25 cellular contexts compared by ENCODE assay signal in genomic region chr5:130479045-130479804, GRCh38.
DNase-seq lines count a peak whose midpoint lies in the region; ATAC-seq, FAIRE-seq and TF ChIP-seq lines count a peak whose summit lies in the region.
"Had no signal": no experiment of that assay in that cellular context is flagged by ENCODE, and none has a peak within 500 bp of the region (broad histone marks: within the 10 kb centered on the region; RNA-seq: fewer than 3 reads in every experiment).

No MANE protein-coding gene starts in this region.

- H3K4me2 ChIP-seq in HCT116 (ENCODE audit: low read length) (no peak overlapping the region), GM12878 (ENCODE audit: control insufficient read depth, insufficient read depth) (no peak overlapping the region)

- TF ChIP-seq POLR2A in HCT116 (IDR thresholded peaks at IDR 0.05; ENCODE audit: borderline replicate concordance, extremely low read depth, insufficient read depth, insufficient read length) (no peak), GM12878 (IDR thresholded peaks at IDR 0.05; ENCODE audit: low read depth, low read length) (no peak)

- no peak for TF ChIP-seq EP300 in GM12878 (IDR thresholded peaks at IDR 0.05; ENCODE audit: borderline replicate concordance in 1 of 2, control insufficient read depth in 1 of 2, low read depth in 2 of 2, low read length in 2 of 2)

- no peaks in the 10 kb centered on the region for H3K27me3 ChIP-seq in A673 (replicated peaks; ENCODE audit: insufficient read depth, low read depth, low read length, poor library complexity)
- no peaks in the 10 kb centered on the region for H3K27me3 ChIP-seq in HCT116 (ENCODE audit: insufficient read depth, low read length)
- no peaks in the 10 kb centered on the region for H3K27me3 ChIP-seq in GM12878 (replicated peaks in 1 of 2; ENCODE audit: control insufficient read depth in 2 of 2, insufficient read depth in 2 of 2, low read length in 1 of 2)

- H4K20me1 ChIP-seq in HCT116 (ENCODE audit: insufficient read depth) (no peaks in the 10 kb centered on the region), GM12878 (ENCODE audit: control insufficient read depth, insufficient read depth) (no peaks in the 10 kb centered on the region)

- peak; percentile 23 for FAIRE-seq in GM12878 (lab: Jason Lieb, UNC)
- FAIRE-seq: small intestine had no signal

- no peak overlapping the region for H3K9ac ChIP-seq in HCT116 (ENCODE audit: low read length)
- H3K9ac ChIP-seq in GM12878 (ENCODE audit: control insufficient read depth, insufficient read depth, low read length): no peak overlapping the region

- H3K27ac ChIP-seq in A673 (ENCODE audit: low read depth, low read length, poor library complexity, severe bottlenecking): no peak overlapping the region
- H3K27ac ChIP-seq in HCT116 (ENCODE audit: low read depth, low read length): no peak overlapping the region
- no peak overlapping the region for H3K27ac ChIP-seq in GM12878 (ENCODE audit: control insufficient read depth, insufficient read depth)

- RAD21 ChIA-PET in HCT116 (lab: Charles Lee; ENCODE audit: low non-redundant PET in 1 of 2, low total read pairs in 2 of 2, uncharacterized antibody in 2 of 2, unreplicated experiment in 2 of 2): no interaction called here
- RAD21 ChIA-PET in GM12878 (lab: Charles Lee; ENCODE audit: unreplicated experiment): no interaction called here

- H3K4me3 ChIP-seq in A673 (ENCODE audit: low read depth, low read length, poor library complexity, severe bottlenecking) (no peak overlapping the region), HCT116 (replicated peaks in 1 of 2; ENCODE audit: low read depth in 1 of 2, low read length in 2 of 2) (no peak overlapping the region), GM12878 (no peak overlapping the region)

- H3K79me2 ChIP-seq in HCT116 (ENCODE audit: insufficient read depth, low read length) (no peaks in the 10 kb centered on the region), GM12878 (ENCODE audit: control insufficient read depth, insufficient read depth, low read length) (no peaks in the 10 kb centered on the region)

- BruUV-seq in A673 (replicated peaks; lab: Mats Ljungman, UMichigan) (no TSS peak), HCT116 (replicated peaks; lab: Mats Ljungman, UMichigan) (no TSS peak), GM12878 (replicated peaks; lab: Mats Ljungman, UMichigan) (no TSS peak)

- TF ChIP-seq RAD21 in HCT116 (IDR thresholded peaks at IDR 0.05; ENCODE audit: low read depth): no peak
- TF ChIP-seq RAD21 in GM12878 (IDR thresholded peaks at IDR 0.05; ENCODE audit: insufficient read depth, low read depth, low read length): no peak

- no peak overlapping the region for H2AFZ ChIP-seq in HCT116 (ENCODE audit: low read depth, low read length, poor library complexity, severe bottlenecking)
- H2AFZ ChIP-seq in GM12878 (ENCODE audit: control insufficient read depth, low read depth, low read length): no peak overlapping the region

- WGBS in GM12878 (ENCODE audit: insufficient coverage, insufficient replicate concordance, low lambda C conversion rate, missing lambda C conversion rate): 45% methylated on average over 9 of the region's 9 CpGs

- in situ Hi-C loops in GM12878 (cut with MboI): no loop called here

- H3K36me3 ChIP-seq in A673 (ENCODE audit: insufficient read depth, low read length, poor library complexity, severe bottlenecking) (no peaks in the 10 kb centered on the region), HCT116 (ENCODE audit: control insufficient read depth in 1 of 2, insufficient read depth in 2 of 2, low read length in 2 of 2) (no peaks in the 10 kb centered on the region), GM12878 (ENCODE audit: control insufficient read depth in 2 of 2, insufficient read depth in 2 of 2, low read length in 1 of 2) (no peaks in the 10 kb centered on the region)

- DNase-seq in A673 (ENCODE audit: low spot score): peak; percentile 0
- no peak for DNase-seq in HCT116 (ENCODE audit: low read depth, low spot score)
- no peak for DNase-seq in GM12878 (ENCODE audit: low read depth, low spot score)
- peak; percentile 70 for DNase-seq in islet precursor cell
- DNase-seq in UCSD-AML1 (lab: John Stamatoyannopoulos, UW; ENCODE audit: unreplicated experiment): no peak
- DNase-seq in NCI-H2171 (lab: John Stamatoyannopoulos, UW): no peak
- DNase-seq in NCI-H345 treated with DMSO at 0.1 percent for 48 hours (lab: John Stamatoyannopoulos, UW; ENCODE audit: unreplicated experiment): no peak
- DNase-seq: ACHN; activated CD4-positive, alpha-beta memory T cell treated with anti-CD3 and anti-CD28 coated beads for 36 hours; activated CD8-positive, alpha-beta memory T cell treated with anti-CD3 and anti-CD28 coated beads, Interleukin-2, amount 50 U/mL, for 48 hours; cerebellar nuclear complex; effector CD4-positive, alpha-beta T cell; erythroblast; foreskin fibroblast; immature natural killer cell; IMR-90; naive B cell; NCI-H1105; NCI-H2081 treated with DMSO at 0.1 percent for 48 hours; NCI-H510A; small intestine; stimulated activated CD4-positive, alpha-beta T cell treated with anti-CD3 and anti-CD28 coated beads, Interleukin-1b, Interleukin-23, amount 100 ng/mL, for 48 hours; substantia nigra had no signal

- intact Hi-C loops in A673 (cut with micrococcal nuclease; ENCODE audit: unreplicated experiment): no loop called here
- intact Hi-C loops in HCT116 (cut with micrococcal nuclease): no loop called here
- intact Hi-C loops in GM12878 (cut with micrococcal nuclease; ENCODE audit: unreplicated experiment): no loop called here

- no peak for TF ChIP-seq CTCF in A673 (conservative IDR thresholded peaks at IDR 0.05; ENCODE audit: low read depth, low read length)
- peak in 2 of 3 experiments; percentile 17 to 32; a peak in 3 of 6 replicates for TF ChIP-seq CTCF in HCT116 (IDR thresholded peaks at IDR 0.05 in 2 of 3, conservative IDR thresholded peaks at IDR 0.05 in 1 of 3; ENCODE audit: borderline replicate concordance in 1 of 3, insufficient read depth in 1 of 3, low read depth in 2 of 3, low read length in 2 of 3)
- no peak for TF ChIP-seq CTCF in GM12878 (IDR thresholded peaks at IDR 0.05 in 2 of 3, conservative IDR thresholded peaks at IDR 0.05 in 1 of 3; ENCODE audit: control insufficient read depth in 2 of 3, extremely low read depth in 1 of 3, insufficient read depth in 1 of 3, low read depth in 3 of 3, low read length in 3 of 3)

- ATAC-seq in HCT116: peak; percentile 73
- no peak for ATAC-seq in GM12878
- no peak for ATAC-seq in HG02840 (IDR thresholded peaks at IDR 0.05; ENCODE audit: low FRiP score, unreplicated experiment)
- ATAC-seq: left lobe of liver had no signal

- SMC1A ChIA-PET in GM12878 (lab: Charles Lee; ENCODE audit: uncharacterized antibody, unreplicated experiment): interaction anchor here (0.5 to 1.0 kb wide), 2 partner anchors 22 to 423 kb away, joined by 3 read pairs; no protein-coding TSS in a partner anchor

- H3K4me1 ChIP-seq in A673 (ENCODE audit: insufficient read depth, low read length, poor library complexity, severe bottlenecking) (no peaks in the 10 kb centered on the region), HCT116 (ENCODE audit: control insufficient read depth in 1 of 2, insufficient read depth in 2 of 2, low read length in 2 of 2) (peaks cover 0 to 7% of the 10 kb centered on the region in 2 experiments; a peak in 1 of 4 replicates), GM12878 (ENCODE audit: control insufficient read depth, insufficient read depth, low read length) (no peaks in the 10 kb centered on the region)

- CTCF ChIA-PET in A673 (lab: Charles Lee): no interaction called here
- CTCF ChIA-PET in HCT116 (lab: Charles Lee): no interaction called here
- CTCF ChIA-PET in GM12878 (lab: Yijun Ruan, JAX): no interaction called here

- no peaks in the 10 kb centered on the region for H3K9me2 ChIP-seq in HCT116 (ENCODE audit: insufficient read depth)

- POLR2A ChIA-PET in A673 (lab: Charles Lee; ENCODE audit: low non-redundant PET) (no interaction called here), HCT116 (lab: Charles Lee) (no interaction called here), GM12878 (lab: Charles Lee) (no interaction called here)

- H3K9me3 ChIP-seq in A673 (ENCODE audit: low read depth, low read length, poor library complexity, severe bottlenecking) (no peaks in the 10 kb centered on the region), HCT116 (ENCODE audit: control insufficient read depth in 1 of 2, insufficient read depth in 1 of 2, low read depth in 1 of 2, low read length in 2 of 2) (no peaks in the 10 kb centered on the region), GM12878 (replicated peaks; ENCODE audit: control insufficient read depth, insufficient read depth, low read length) (no peaks in the 10 kb centered on the region)

TF ChIP-seq in HCT116, 20 proteins besides CTCF, POLR2A, EP300 and RAD21:
- no peak for TF ChIP-seq FOSL1 (IDR thresholded peaks at IDR 0.05; ENCODE audit: low read depth)
- TF ChIP-seq CEBPB (IDR thresholded peaks at IDR 0.05; ENCODE audit: low read depth): no peak
- TF ChIP-seq EZH2 (IDR thresholded peaks at IDR 0.05): no peak
- no peak for TF ChIP-seq YY1 (IDR thresholded peaks at IDR 0.05; ENCODE audit: extremely low read depth, insufficient replicate concordance, low read depth, low read length)
- no peak for TF ChIP-seq ATF3 (IDR thresholded peaks at IDR 0.05)
- TF ChIP-seq SIN3A (IDR thresholded peaks at IDR 0.05; ENCODE audit: low read depth): no peak

TF ChIP-seq in GM12878, 131 proteins besides CTCF, POLR2A, EP300 and RAD21 (continues in another document):
- TF ChIP-seq REST (IDR thresholded peaks at IDR 0.05; ENCODE audit: low read depth, low read length): no peak
- no peak for TF ChIP-seq PAX5 (IDR thresholded peaks at IDR 0.05; ENCODE audit: borderline replicate concordance, low read depth, low read length)

Comparison
In these comparisons a context has a peak if more than half of its experiments do, and no peak if none do; other contexts are left out.
1. DNase-seq: peak in A673 (single experiment) and islet precursor cell (single experiment); none in HCT116 (single experiment), GM12878 (single experiment), UCSD-AML1 (single experiment), NCI-H2171 (single experiment) and NCI-H345 treated with DMSO at 0.1 percent for 48 hours (single experiment).
2. CTCF ChIP-seq: peak in HCT116 (2 of 3); none in A673 (single experiment) and GM12878 (0 of 3).